Comparison of ENCODE assay signal across 1 cellular context in genomic region chr2:18584608-18584954, GRCh38.
TF ChIP-seq lines count a peak whose summit lies in the region.

No MANE protein-coding gene starts in this region.

TF ChIP-seq in WTC11, 78 proteins besides CTCF, POLR2A, EP300 and RAD21 (continued from another document):
- TF ChIP-seq, protein P1, sequence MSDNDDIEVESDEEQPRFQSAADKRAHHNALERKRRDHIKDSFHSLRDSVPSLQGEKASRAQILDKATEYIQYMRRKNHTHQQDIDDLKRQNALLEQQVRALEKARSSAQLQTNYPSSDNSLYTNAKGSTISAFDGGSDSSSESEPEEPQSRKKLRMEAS (CRISPR knock-in tag; IDR thresholded peaks at IDR 0.05): no peak
- TF ChIP-seq JUN (CRISPR knock-in tag; IDR thresholded peaks at IDR 0.05) (no peak), SMAD4 (CRISPR knock-in tag; IDR thresholded peaks at IDR 0.05) (no peak), SP1 (CRISPR knock-in tag; conservative IDR thresholded peaks at IDR 0.05) (no peak), GTF2I (CRISPR knock-in tag; conservative IDR thresholded peaks at IDR 0.05) (no peak), JAZF1 (CRISPR knock-in tag; IDR thresholded peaks at IDR 0.05) (no peak), E2F5 (CRISPR knock-in tag; IDR thresholded peaks at IDR 0.05) (no peak), ZNF512 (CRISPR knock-in tag; IDR thresholded peaks at IDR 0.05; ENCODE audit: borderline replicate concordance) (no peak)
- TF ChIP-seq, protein P2, sequence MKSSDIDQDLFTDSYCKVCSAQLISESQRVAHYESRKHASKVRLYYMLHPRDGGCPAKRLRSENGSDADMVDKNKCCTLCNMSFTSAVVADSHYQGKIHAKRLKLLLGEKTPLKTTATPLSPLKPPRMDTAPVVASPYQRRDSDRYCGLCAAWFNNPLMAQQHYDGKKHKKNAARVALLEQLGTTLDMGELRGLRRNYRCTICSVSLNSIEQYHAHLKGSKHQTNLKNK (CRISPR knock-in tag; IDR thresholded peaks at IDR 0.05): no peak
- TF ChIP-seq, protein P3, sequence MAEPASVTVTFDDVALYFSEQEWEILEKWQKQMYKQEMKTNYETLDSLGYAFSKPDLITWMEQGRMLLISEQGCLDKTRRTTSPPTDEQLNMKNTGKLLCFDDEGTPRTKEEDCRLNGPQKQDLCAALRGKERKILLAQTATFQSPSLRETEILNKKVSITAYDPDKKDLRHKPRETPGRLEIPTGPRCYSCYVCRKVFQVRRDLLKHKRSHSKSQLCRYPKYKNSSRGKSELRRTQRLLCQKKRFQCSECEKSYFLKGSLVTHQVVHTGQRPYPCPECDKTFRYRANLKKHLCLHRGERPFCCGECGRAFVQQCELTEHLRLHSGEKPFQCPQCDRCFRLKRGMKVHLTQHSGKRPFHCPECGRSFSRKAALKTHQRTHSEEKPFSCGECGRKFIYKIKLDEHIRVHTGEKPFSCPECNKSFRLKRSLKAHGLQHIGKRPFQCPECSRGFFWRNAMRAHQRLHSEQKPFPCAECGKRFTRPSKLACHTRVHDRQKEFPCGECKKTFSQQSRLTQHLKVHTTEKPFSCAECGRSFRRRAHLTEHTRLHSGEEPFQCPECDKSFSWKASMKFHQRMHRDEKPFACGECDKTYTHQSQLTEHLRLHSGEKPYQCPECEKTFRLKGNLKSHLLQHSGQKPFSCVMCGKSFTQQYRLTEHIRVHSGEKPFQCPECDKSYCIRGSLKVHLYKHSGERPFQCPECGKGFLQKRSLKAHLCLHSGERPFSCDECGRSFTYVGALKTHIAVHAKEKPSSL (CRISPR knock-in tag; conservative IDR thresholded peaks at IDR 0.05): no peak
